Comparison of ENCODE assay signal across 10 cellular contexts in genomic region chr5:528625-529511, GRCh38. TPM values are rescaled to one million over a fixed set of nuclear protein-coding genes. Genes with fewer than 3 reads are reported as not detected.
DNase-seq lines count a peak whose midpoint lies in the region; ATAC-seq and TF ChIP-seq lines count a peak whose summit lies in the region.
"Had no signal": no experiment of that assay in that cellular context is flagged by ENCODE, and none has a peak within 500 bp of the region (broad histone marks: within the 10 kb centered on the region; RNA-seq: fewer than 3 reads in every experiment).

No MANE protein-coding gene starts in this region.

- CTCF ChIA-PET in Calu3 (lab: Charles Lee), result no interaction called here

- H3K9me3 Mint-ChIP-seq in stimulated activated naive CD8-positive, alpha-beta T cell treated with anti-CD3 and anti-CD28 coated beads, Interleukin-15, Interleukin-2, amounts not matched to agents 100 ng/mL and 50 ng/mL, for 24 hours, result no peaks in the 10 kb centered on the region
- H3K9me3 Mint-ChIP-seq in glutamatergic neuron (ENCODE audit: unreplicated experiment), result peaks cover 2% of the 10 kb centered on the region
- no peaks in the 10 kb centered on the region for H3K9me3 Mint-ChIP-seq in Calu3 (ENCODE audit: low read depth, unreplicated experiment)

- H3K4me1 Mint-ChIP-seq in stimulated activated naive CD8-positive, alpha-beta T cell treated with anti-CD3 and anti-CD28 coated beads, Interleukin-15, Interleukin-2, amounts not matched to agents 100 ng/mL and 50 ng/mL, for 24 hours (ENCODE audit: low read depth), result peaks cover 39% of the 10 kb centered on the region
- H3K4me1 Mint-ChIP-seq in glutamatergic neuron (ENCODE audit: low read depth, unreplicated experiment) (peaks cover 3% of the 10 kb centered on the region), Calu3 (ENCODE audit: low read depth, unreplicated experiment) (no peaks in the 10 kb centered on the region)

- H3K27ac Mint-ChIP-seq in stimulated activated naive CD8-positive, alpha-beta T cell treated with anti-CD3 and anti-CD28 coated beads, Interleukin-15, Interleukin-2, amounts not matched to agents 100 ng/mL and 50 ng/mL, for 24 hours, result no peak overlapping the region
- H3K27ac Mint-ChIP-seq in glutamatergic neuron (ENCODE audit: unreplicated experiment) (no peak overlapping the region), Calu3 (ENCODE audit: unreplicated experiment) (no peak overlapping the region)
- H3K27ac Mint-ChIP-seq: memory B cell had no signal

- TF ChIP-seq CTCF in glutamatergic neuron (IDR thresholded peaks at IDR 0.05; ENCODE audit: partially characterized antibody, unreplicated experiment) (no peak), Calu3 (IDR thresholded peaks at IDR 0.05; ENCODE audit: unreplicated experiment) (no peak)

- no peak for DNase-seq in stimulated activated naive CD8-positive, alpha-beta T cell treated with anti-CD3 and anti-CD28 coated beads, Interleukin-15, Interleukin-2, amounts not matched to agents 100 U/mL and 50 U/mL, for 24 hours
- DNase-seq in NCI-H69 (lab: John Stamatoyannopoulos, UW), result peak; percentile 49
- DNase-seq in glutamatergic neuron, result peak; percentile 33
- no peak for DNase-seq in NCI-H774 (lab: John Stamatoyannopoulos, UW)
- no peak for DNase-seq in Calu3
- no peak for DNase-seq in amygdala (lab: John Stamatoyannopoulos, UW)
- DNase-seq: DMS153 had no signal

- BruUV-seq in Calu3 (replicated peaks; lab: Mats Ljungman, UMichigan), result no TSS peak

- ATAC-seq in stimulated activated naive CD8-positive, alpha-beta T cell treated with anti-CD3 and anti-CD28 coated beads, Interleukin-15, Interleukin-2, amounts not matched to agents 100 U/mL and 50 U/mL, for 24 hours, result no peak
- ATAC-seq in HG03095 (IDR thresholded peaks at IDR 0.05; ENCODE audit: unreplicated experiment), result no peak

- peak overlapping the region; percentile 61 for H3K4me3 Mint-ChIP-seq in stimulated activated naive CD8-positive, alpha-beta T cell treated with anti-CD3 and anti-CD28 coated beads, Interleukin-15, Interleukin-2, amounts not matched to agents 100 ng/mL and 50 ng/mL, for 24 hours
- H3K4me3 Mint-ChIP-seq in glutamatergic neuron (ENCODE audit: unreplicated experiment) (no peak overlapping the region), Calu3 (ENCODE audit: low read depth, unreplicated experiment) (no peak overlapping the region)

- H3K27me3 Mint-ChIP-seq in stimulated activated naive CD8-positive, alpha-beta T cell treated with anti-CD3 and anti-CD28 coated beads, Interleukin-15, Interleukin-2, amounts not matched to agents 100 ng/mL and 50 ng/mL, for 24 hours, result peaks cover 56% of the 10 kb centered on the region
- H3K27me3 Mint-ChIP-seq in glutamatergic neuron (ENCODE audit: unreplicated experiment) (peaks cover 13% of the 10 kb centered on the region), Calu3 (ENCODE audit: unreplicated experiment) (peaks cover 87% of the 10 kb centered on the region)

- no peaks in the 10 kb centered on the region for H3K36me3 Mint-ChIP-seq in stimulated activated naive CD8-positive, alpha-beta T cell treated with anti-CD3 and anti-CD28 coated beads, Interleukin-15, Interleukin-2, amounts not matched to agents 100 ng/mL and 50 ng/mL, for 24 hours (ENCODE audit: low read depth)
- H3K36me3 Mint-ChIP-seq in glutamatergic neuron (ENCODE audit: unreplicated experiment) (no peaks in the 10 kb centered on the region), Calu3 (ENCODE audit: insufficient read depth, unreplicated experiment) (no peaks in the 10 kb centered on the region)

- intact Hi-C loops in Calu3 (cut with micrococcal nuclease; ENCODE audit: unreplicated experiment), result no loop called here

RNA-seq across cellular contexts. Expression of gene SLC9A3, which starts 4.6 kb away (rescaled TPM):
- total RNA-seq in glutamatergic neuron (ENCODE audit: unreplicated experiment) (1.1 TPM), Calu3 (2022) (1.1 and 2.0 TPM in 2 replicates)

Comparison
In these comparisons a context has a peak if more than half of its experiments do, and no peak if none do; other contexts are left out.
1. DNase-seq: peak in NCI-H69 (single experiment) and glutamatergic neuron (single experiment); none in stimulated activated naive CD8-positive, alpha-beta T cell treated with anti-CD3 and anti-CD28 coated beads, Interleukin-15, Interleukin-2, amounts not matched to agents 100 U/mL and 50 U/mL, for 24 hours (single experiment), NCI-H774 (single experiment), Calu3 (single experiment) and amygdala (0 of 56).